In the genomic region with DNA sequence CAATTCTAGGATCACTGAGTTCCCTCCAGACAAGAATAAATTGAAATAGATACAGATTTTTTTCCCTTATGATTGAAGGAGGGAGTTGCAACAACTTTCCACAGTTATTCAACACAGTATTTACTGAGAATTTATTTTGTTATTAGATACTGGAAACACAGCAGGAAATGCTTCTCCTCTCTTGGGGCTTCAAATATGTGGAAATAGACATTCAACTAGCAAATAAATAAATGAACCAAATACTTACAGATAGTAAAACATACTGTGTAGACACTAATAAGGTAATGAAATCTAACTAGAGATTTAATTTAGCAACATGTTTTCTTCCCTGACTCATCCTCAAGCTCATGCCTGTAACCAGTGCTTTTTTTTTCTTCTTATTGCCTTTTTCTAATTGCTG, we compare ENCODE assay signal across 2 cellular contexts.
A peak's percentile ranks its signal among the peaks of the same experiment; 100 is the strongest.
TF ChIP-seq lines count a peak whose summit lies in the region.

No MANE protein-coding gene starts in this region.

TF ChIP-seq in SK-N-SH treated with all-trans-retinoic acid at 6 μM for 48 hours, 23 proteins besides CTCF, POLR2A, EP300 and RAD21 (continued from another document):
- TF ChIP-seq, protein P1, sequence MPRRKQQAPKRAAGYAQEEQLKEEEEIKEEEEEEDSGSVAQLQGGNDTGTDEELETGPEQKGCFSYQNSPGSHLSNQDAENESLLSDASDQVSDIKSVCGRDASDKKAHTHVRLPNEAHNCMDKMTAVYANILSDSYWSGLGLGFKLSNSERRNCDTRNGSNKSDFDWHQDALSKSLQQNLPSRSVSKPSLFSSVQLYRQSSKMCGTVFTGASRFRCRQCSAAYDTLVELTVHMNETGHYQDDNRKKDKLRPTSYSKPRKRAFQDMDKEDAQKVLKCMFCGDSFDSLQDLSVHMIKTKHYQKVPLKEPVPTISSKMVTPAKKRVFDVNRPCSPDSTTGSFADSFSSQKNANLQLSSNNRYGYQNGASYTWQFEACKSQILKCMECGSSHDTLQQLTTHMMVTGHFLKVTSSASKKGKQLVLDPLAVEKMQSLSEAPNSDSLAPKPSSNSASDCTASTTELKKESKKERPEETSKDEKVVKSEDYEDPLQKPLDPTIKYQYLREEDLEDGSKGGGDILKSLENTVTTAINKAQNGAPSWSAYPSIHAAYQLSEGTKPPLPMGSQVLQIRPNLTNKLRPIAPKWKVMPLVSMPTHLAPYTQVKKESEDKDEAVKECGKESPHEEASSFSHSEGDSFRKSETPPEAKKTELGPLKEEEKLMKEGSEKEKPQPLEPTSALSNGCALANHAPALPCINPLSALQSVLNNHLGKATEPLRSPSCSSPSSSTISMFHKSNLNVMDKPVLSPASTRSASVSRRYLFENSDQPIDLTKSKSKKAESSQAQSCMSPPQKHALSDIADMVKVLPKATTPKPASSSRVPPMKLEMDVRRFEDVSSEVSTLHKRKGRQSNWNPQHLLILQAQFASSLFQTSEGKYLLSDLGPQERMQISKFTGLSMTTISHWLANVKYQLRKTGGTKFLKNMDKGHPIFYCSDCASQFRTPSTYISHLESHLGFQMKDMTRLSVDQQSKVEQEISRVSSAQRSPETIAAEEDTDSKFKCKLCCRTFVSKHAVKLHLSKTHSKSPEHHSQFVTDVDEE (CRISPR knock-in tag; IDR thresholded peaks at IDR 0.05), result no peak
- TF ChIP-seq TOX (CRISPR knock-in tag; IDR thresholded peaks at IDR 0.05; ENCODE audit: borderline replicate concordance) (no peak), ISL1 (CRISPR knock-in tag; IDR thresholded peaks at IDR 0.05) (peak; percentile 9; the same call in 1 of the 2 replicates), ZNF70 (CRISPR knock-in tag; IDR thresholded peaks at IDR 0.05) (no peak), ZFP30 (CRISPR knock-in tag; IDR thresholded peaks at IDR 0.05) (no peak)

TF ChIP-seq in SK-N-SH, 30 proteins besides CTCF, POLR2A, EP300 and RAD21 (continued from another document):
- TF ChIP-seq, protein P2, sequence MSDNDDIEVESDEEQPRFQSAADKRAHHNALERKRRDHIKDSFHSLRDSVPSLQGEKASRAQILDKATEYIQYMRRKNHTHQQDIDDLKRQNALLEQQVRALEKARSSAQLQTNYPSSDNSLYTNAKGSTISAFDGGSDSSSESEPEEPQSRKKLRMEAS (IDR thresholded peaks at IDR 0.05; ENCODE audit: low read depth), result no peak
